In the genomic region with DNA sequence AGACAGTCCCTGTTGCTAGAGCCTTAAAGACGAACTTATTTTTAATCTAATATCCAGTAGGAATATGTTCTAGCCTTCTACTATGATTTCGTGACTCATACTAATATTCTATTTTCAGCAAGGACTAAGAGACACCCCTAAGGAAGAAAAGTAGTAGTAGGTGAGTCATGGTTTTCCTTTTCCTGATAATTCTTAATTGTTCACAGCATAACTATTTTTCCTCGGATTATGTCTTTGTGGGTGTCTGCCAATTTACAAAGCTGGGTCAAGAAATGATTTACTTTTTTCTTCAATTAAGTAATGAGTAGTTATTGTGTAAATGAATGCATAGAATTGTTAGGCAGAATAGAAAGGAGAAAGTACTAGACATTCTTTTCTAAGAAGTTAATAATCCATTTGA, we compare ENCODE assay signal across 12 cellular contexts.
"Had no signal": no experiment of that assay in that cellular context is flagged by ENCODE, and none has a peak within 500 bp of the region (broad histone marks: within the 10 kb centered on the region; RNA-seq: fewer than 3 reads in every experiment).

No MANE protein-coding gene starts in this region.

- H3K4me3 ChIP-seq: cardiac muscle cell, heart right ventricle, right atrium auricular region, tibial artery had no signal

- H3K27ac ChIP-seq: cardiac muscle cell, heart right ventricle, parathyroid adenoma, right atrium auricular region, tibial artery had no signal

- DNase-seq: activated CD4-positive, alpha-beta T cell treated with anti-CD3 and anti-CD28 coated beads, Interleukin-2, amount 50 U/mL, for 4 hours; activated gamma-delta T cell treated with Interleukin-2 at 50 U/mL for 16 hours; heart right ventricle; mesenchymal stem cell; naive thymus-derived CD8-positive, alpha-beta T cell; stimulated activated CD4-positive, alpha-beta T cell treated with anti-CD3 and anti-CD28 coated beads, Interleukin-2, amount 100 ng/mL, for 24 hours; stimulated activated naive CD8-positive, alpha-beta T cell treated with anti-CD3 and anti-CD28 coated beads, Interleukin-15, Interleukin-2, amounts not matched to agents 100 U/mL and 50 U/mL, for 24 hours; substantia nigra; tibial artery had no signal
